Comparison of ENCODE assay signal across 39 cellular contexts in the genomic region with DNA sequence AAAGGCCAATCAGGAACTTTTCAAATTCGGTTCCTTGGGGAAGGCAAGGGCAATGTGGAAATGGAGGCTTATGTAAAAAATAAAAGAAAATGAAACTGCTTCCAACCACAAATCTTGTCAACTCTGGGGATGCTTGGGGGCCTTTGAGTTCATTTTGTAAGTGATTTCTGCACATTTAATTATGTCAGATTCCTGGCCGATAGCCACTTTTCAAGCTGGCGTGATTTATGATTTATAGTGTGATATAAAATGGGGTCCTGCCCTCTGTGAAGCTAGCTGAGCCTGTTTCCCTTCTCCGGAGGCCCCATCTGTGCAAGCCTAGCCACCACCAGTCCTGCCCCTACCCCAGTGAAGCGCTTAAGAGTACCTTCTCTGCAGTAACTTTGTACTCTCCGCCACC. TPM values are rescaled to one million over a fixed set of nuclear protein-coding genes. Genes with fewer than 3 reads are reported as not detected.
"Had no signal": no experiment of that assay in that cellular context is flagged by ENCODE, and none has a peak within 500 bp of the region (broad histone marks: within the 10 kb centered on the region; RNA-seq: fewer than 3 reads in every experiment).

No MANE protein-coding gene starts in this region.

- H3K4me3 Mint-ChIP-seq: activated CD4-positive, alpha-beta memory T cell treated with anti-CD3 and anti-CD28 coated beads for 36 hours; activated CD4-positive, alpha-beta T cell treated with anti-CD3 and anti-CD28 coated beads, Interleukin-2, amount 10 ng/mL, durations not matched to agents 24 days and 14 days; activated naive CD4-positive, alpha-beta T cell treated with anti-CD3 and anti-CD28 coated beads, Interleukin-2, amount 50 U/mL, for 24 hours; activated naive CD8-positive, alpha-beta T cell treated with anti-CD3 and anti-CD28 coated beads, Interleukin-2, amount 50 U/mL, for 24 hours; activated T-cell treated with anti-CD3 and anti-CD28 coated beads, Interleukin-2, amount 50 U/mL, for 24 hours; activated T-helper 17 cell treated with anti-CD3 and anti-CD28 coated beads, Interleukin-2, amount 50 U/mL, for 72 hours; nephron; stimulated activated effector memory CD8-positive, alpha-beta T cell treated with anti-CD3 and anti-CD28 coated beads, Interleukin-12 subunit alpha, Interleukin-12 subunit beta, amount 100 ng/mL, for 72 hours; stimulated activated naive CD8-positive, alpha-beta T cell treated with anti-CD3 and anti-CD28 coated beads, Interleukin-15, Interleukin-2, amounts not matched to agents 100 ng/mL and 50 ng/mL, for 24 hours; type B pancreatic cell had no signal

- H3K36me3 ChIP-seq: gastroesophageal sphincter, pancreas, prostate gland, sigmoid colon, thoracic aorta, uterus, WERI-Rb-1 had no signal

- H3K4me1 Mint-ChIP-seq: activated CD4-positive, alpha-beta T cell treated with anti-CD3 and anti-CD28 coated beads, Interleukin-2, amount 10 ng/mL, durations not matched to agents 24 days and 14 days; activated naive CD4-positive, alpha-beta T cell treated with anti-CD3 and anti-CD28 coated beads, Interleukin-2, amount 50 U/mL, for 24 hours; activated naive CD8-positive, alpha-beta T cell treated with anti-CD3 and anti-CD28 coated beads, Interleukin-2, amount 50 U/mL, for 24 hours; activated T-helper 17 cell treated with anti-CD3 and anti-CD28 coated beads, Interleukin-2, amount 50 U/mL, for 72 hours; nephron; stimulated activated effector memory CD8-positive, alpha-beta T cell treated with anti-CD3 and anti-CD28 coated beads, Interleukin-12 subunit alpha, Interleukin-12 subunit beta, amount 100 ng/mL, for 72 hours had no signal

- H3K36me3 Mint-ChIP-seq: activated CD4-positive, alpha-beta memory T cell treated with anti-CD3 and anti-CD28 coated beads for 36 hours; activated naive CD4-positive, alpha-beta T cell treated with anti-CD3 and anti-CD28 coated beads, Interleukin-2, amount 50 U/mL, for 24 hours; stimulated activated effector memory CD8-positive, alpha-beta T cell treated with anti-CD3 and anti-CD28 coated beads, Interleukin-12 subunit alpha, Interleukin-12 subunit beta, amount 100 ng/mL, for 72 hours; type B pancreatic cell had no signal

- DNase-seq: activated CD4-positive, alpha-beta memory T cell treated with anti-CD3 and anti-CD28 coated beads for 36 hours; activated CD4-positive, alpha-beta T cell treated with anti-CD3 and anti-CD28 coated beads, Interleukin-2, amount 10 ng/mL, durations not matched to agents 24 days and 14 days; activated CD8-positive, alpha-beta memory T cell treated with anti-CD3 and anti-CD28 coated beads, Interleukin-2, amount 50 U/mL, for 4 hours; activated gamma-delta T cell treated with Interleukin-2 at 50 U/mL for 16 hours; activated naive CD8-positive, alpha-beta T cell treated with anti-CD3 and anti-CD28 coated beads, Interleukin-2, amount 50 U/mL, for 24 hours; activated T-cell treated with anti-CD3 and anti-CD28 coated beads, Interleukin-2, amount 50 U/mL, for 24 hours; amygdala; caudate nucleus; cortex of kidney; islet precursor cell; left cardiac atrium; left ventricle myocardium superior; pancreas; retina; sigmoid colon; small intestine; stimulated activated CD4-positive, alpha-beta T cell treated with anti-CD3 and anti-CD28 coated beads, Interleukin-4, amount 100 ng/mL, for 24 hours; T-helper 9 cell; uterus; WERI-Rb-1 had no signal

- H2AFZ ChIP-seq: hepatocyte had no signal

- H3K27ac Mint-ChIP-seq: activated CD4-positive, alpha-beta memory T cell treated with anti-CD3 and anti-CD28 coated beads for 36 hours; activated CD4-positive, alpha-beta T cell treated with anti-CD3 and anti-CD28 coated beads, Interleukin-2, amount 10 ng/mL, durations not matched to agents 24 days and 14 days; activated naive CD4-positive, alpha-beta T cell treated with anti-CD3 and anti-CD28 coated beads, Interleukin-2, amount 50 U/mL, for 24 hours; activated naive CD8-positive, alpha-beta T cell treated with anti-CD3 and anti-CD28 coated beads, Interleukin-2, amount 50 U/mL, for 24 hours; activated T-cell treated with anti-CD3 and anti-CD28 coated beads, Interleukin-2, amount 50 U/mL, for 24 hours; activated T-helper 17 cell treated with anti-CD3 and anti-CD28 coated beads, Interleukin-2, amount 50 U/mL, for 72 hours; stimulated activated effector memory CD8-positive, alpha-beta T cell treated with anti-CD3 and anti-CD28 coated beads, Interleukin-12 subunit alpha, Interleukin-12 subunit beta, amount 100 ng/mL, for 72 hours; stimulated activated naive CD8-positive, alpha-beta T cell treated with anti-CD3 and anti-CD28 coated beads, Interleukin-15, Interleukin-2, amounts not matched to agents 100 ng/mL and 50 ng/mL, for 24 hours; type B pancreatic cell had no signal

- H3K9me3 Mint-ChIP-seq: activated CD4-positive, alpha-beta memory T cell treated with anti-CD3 and anti-CD28 coated beads for 36 hours; activated CD4-positive, alpha-beta T cell treated with anti-CD3 and anti-CD28 coated beads, Interleukin-2, amount 10 ng/mL, durations not matched to agents 24 days and 14 days; activated naive CD4-positive, alpha-beta T cell treated with anti-CD3 and anti-CD28 coated beads, Interleukin-2, amount 50 U/mL, for 24 hours; activated naive CD8-positive, alpha-beta T cell treated with anti-CD3 and anti-CD28 coated beads, Interleukin-2, amount 50 U/mL, for 24 hours; activated T-cell treated with anti-CD3 and anti-CD28 coated beads, Interleukin-2, amount 50 U/mL, for 24 hours; activated T-helper 17 cell treated with anti-CD3 and anti-CD28 coated beads, Interleukin-2, amount 50 U/mL, for 72 hours; nephron; stimulated activated effector memory CD8-positive, alpha-beta T cell treated with anti-CD3 and anti-CD28 coated beads, Interleukin-12 subunit alpha, Interleukin-12 subunit beta, amount 100 ng/mL, for 72 hours; stimulated activated naive CD8-positive, alpha-beta T cell treated with anti-CD3 and anti-CD28 coated beads, Interleukin-15, Interleukin-2, amounts not matched to agents 100 ng/mL and 50 ng/mL, for 24 hours; type B pancreatic cell had no signal

- H3K4me2 ChIP-seq: hepatocyte had no signal

- H3K79me2 ChIP-seq: hepatocyte had no signal

- H3K9me3 ChIP-seq: gastroesophageal sphincter, pancreas, prostate gland, sigmoid colon, thoracic aorta, uterus had no signal

- H3K27ac ChIP-seq: gastroesophageal sphincter, hepatocyte, pancreas, prostate gland, sigmoid colon, thoracic aorta, uterus, WERI-Rb-1 had no signal

- H3K4me1 ChIP-seq: gastroesophageal sphincter, pancreas, prostate gland, sigmoid colon, uterus had no signal

- H3K27me3 ChIP-seq: pancreas, uterus had no signal

- ATAC-seq: activated CD4-positive, CD25-positive, alpha-beta regulatory T cell treated with anti-CD3 and anti-CD28 coated beads, Interleukin-2, amount 50 U/mL, for 24 hours; activated naive CD8-positive, alpha-beta T cell treated with anti-CD3 and anti-CD28 coated beads, Interleukin-2, amount 50 U/mL, for 24 hours; activated T-helper 17 cell treated with anti-CD3 and anti-CD28 coated beads, Interleukin-2, amount 50 U/mL, for 72 hours; gastroesophageal sphincter; left cardiac atrium; left ventricle myocardium superior; pancreas; stimulated activated effector memory CD8-positive, alpha-beta T cell treated with anti-CD3 and anti-CD28 coated beads, Interleukin-12 subunit alpha, Interleukin-12 subunit beta, amount 100 ng/mL, for 72 hours had no signal

- H3K4me3 ChIP-seq: gastroesophageal sphincter, hepatocyte, pancreas, prostate gland, sigmoid colon, thoracic aorta, uterus had no signal

RNA-seq across cellular contexts. Expression of a gene that starts 39.3 kb away (rescaled TPM):
- total RNA-seq: activated CD4-positive, alpha-beta memory T cell treated with anti-CD3 and anti-CD28 coated beads for 36 hours; activated CD4-positive, alpha-beta T cell treated with anti-CD3 and anti-CD28 coated beads, Interleukin-2, amount 10 ng/mL, durations not matched to agents 24 days and 14 days; activated T-helper 17 cell treated with anti-CD3 and anti-CD28 coated beads, Interleukin-2, amount 50 U/mL, for 72 hours; chondrocyte; endothelial cell of umbilical vein; fibroblast of lung; fibroblast of villous mesenchyme; hepatocyte; left cardiac atrium; left ventricle myocardium superior; lung microvascular endothelial cell; mucosa of gallbladder; prostate gland; sigmoid colon; subcutaneous adipose tissue; uterus had no signal
- polyA plus RNA-seq: endothelial cell of umbilical vein, esophagus, fibroblast of lung, hepatocyte, sigmoid colon, small intestine had no signal
